ENCODE assay signal across 28 cellular contexts in genomic region chr1:157289424-157290105, GRCh38.
"Had no signal": no experiment of that assay in that cellular context is flagged by ENCODE, and none has a peak within 500 bp of the region (broad histone marks: within the 10 kb centered on the region; RNA-seq: fewer than 3 reads in every experiment).

No MANE protein-coding gene starts in this region.

- H3K4me1 Mint-ChIP-seq: neural crest cell; stimulated activated effector memory CD8-positive, alpha-beta T cell treated with anti-CD3 and anti-CD28 coated beads, Interleukin-12 subunit alpha, Interleukin-12 subunit beta, amount 100 ng/mL, for 72 hours had no signal

- ATAC-seq: gastrocnemius medialis; left lobe of liver; mucosa of descending colon; stimulated activated effector memory CD8-positive, alpha-beta T cell treated with anti-CD3 and anti-CD28 coated beads, Interleukin-12 subunit alpha, Interleukin-12 subunit beta, amount 100 ng/mL, for 72 hours; stimulated activated naive CD8-positive, alpha-beta T cell treated with anti-CD3 and anti-CD28 coated beads, Interleukin-15, Interleukin-2, amounts not matched to agents 100 U/mL and 50 U/mL, for 24 hours had no signal

- H3K36me3 Mint-ChIP-seq: mesothelial cell of epicardium; naive B cell; natural killer cell treated with Interleukin-12 subunit alpha and Interleukin-12 subunit beta and Interleukin-15 and Interleukin-18, amount 100 ng/mL, for 72 hours; stimulated activated effector memory CD8-positive, alpha-beta T cell treated with anti-CD3 and anti-CD28 coated beads, Interleukin-12 subunit alpha, Interleukin-12 subunit beta, amount 100 ng/mL, for 72 hours had no signal

- DNase-seq: cerebellar nuclear complex; effector memory CD4-positive, alpha-beta T cell; foreskin fibroblast; gastrocnemius medialis; kidney; mesenchymal stem cell; mucosa of descending colon; naive B cell; sigmoid colon; stimulated activated CD4-positive, alpha-beta T cell treated with anti-CD3 and anti-CD28 coated beads, Interleukin-2, amount 100 ng/mL, for 24 hours; stimulated activated CD4-positive, alpha-beta T cell treated with anti-CD3 and anti-CD28 coated beads, Interleukin-4, amount 100 ng/mL, for 24 hours; stimulated activated naive CD8-positive, alpha-beta T cell treated with anti-CD3 and anti-CD28 coated beads, Interleukin-15, Interleukin-2, amounts not matched to agents 100 U/mL and 50 U/mL, for 24 hours; substantia nigra; testis; tibial artery; upper lobe of left lung; uterus had no signal

- H3K9me3 ChIP-seq: gastrocnemius medialis, mucosa of descending colon, neutrophil, sigmoid colon, testis, tibial artery, upper lobe of left lung, uterus had no signal

- H3K9me3 Mint-ChIP-seq: dendritic cell treated with granulocyte-macrophage colony-stimulating factor and Interleukin-4, amounts not matched to agents 40 ng/mL and 50 ng/mL, for 4 days; mesothelial cell of epicardium; naive B cell; natural killer cell treated with Interleukin-12 subunit alpha and Interleukin-12 subunit beta and Interleukin-15 and Interleukin-18, amount 100 ng/mL, for 72 hours; neural crest cell; stimulated activated effector memory CD8-positive, alpha-beta T cell treated with anti-CD3 and anti-CD28 coated beads, Interleukin-12 subunit alpha, Interleukin-12 subunit beta, amount 100 ng/mL, for 72 hours had no signal

- H3K27ac Mint-ChIP-seq: dendritic cell treated with granulocyte-macrophage colony-stimulating factor and Interleukin-4, amounts not matched to agents 40 ng/mL and 50 ng/mL, for 4 days; mesothelial cell of epicardium; natural killer cell treated with Interleukin-12 subunit alpha and Interleukin-12 subunit beta and Interleukin-15 and Interleukin-18, amount 100 ng/mL, for 72 hours; progenitor cell of endocrine pancreas; stimulated activated effector memory CD8-positive, alpha-beta T cell treated with anti-CD3 and anti-CD28 coated beads, Interleukin-12 subunit alpha, Interleukin-12 subunit beta, amount 100 ng/mL, for 72 hours had no signal

- H3K4me3 ChIP-seq: gastrocnemius medialis, lung, mucosa of descending colon, sigmoid colon, testis, tibial artery, upper lobe of left lung, uterus had no signal

- H3K79me2 ChIP-seq: parathyroid adenoma had no signal

- H3K4me3 Mint-ChIP-seq: dendritic cell treated with granulocyte-macrophage colony-stimulating factor and Interleukin-4, amounts not matched to agents 40 ng/mL and 50 ng/mL, for 4 days; mesothelial cell of epicardium; naive B cell; natural killer cell treated with Interleukin-12 subunit alpha and Interleukin-12 subunit beta and Interleukin-15 and Interleukin-18, amount 100 ng/mL, for 72 hours; neural crest cell; stimulated activated effector memory CD8-positive, alpha-beta T cell treated with anti-CD3 and anti-CD28 coated beads, Interleukin-12 subunit alpha, Interleukin-12 subunit beta, amount 100 ng/mL, for 72 hours had no signal

- H3K27ac ChIP-seq: gastrocnemius medialis, neutrophil, parathyroid adenoma, sigmoid colon, testis, tibial artery, upper lobe of left lung, uterus had no signal

- H3K9ac ChIP-seq: parathyroid adenoma had no signal

- H3K4me1 ChIP-seq: gastrocnemius medialis, parathyroid adenoma, sigmoid colon, testis, tibial artery, upper lobe of left lung, uterus had no signal

- H3K27me3 ChIP-seq: gastrocnemius medialis, neutrophil, sigmoid colon, testis, tibial artery, upper lobe of left lung, uterus had no signal

- H3K36me3 ChIP-seq: gastrocnemius medialis, neutrophil, sigmoid colon, tibial artery, upper lobe of left lung, uterus had no signal

- H2AFZ ChIP-seq: parathyroid adenoma had no signal

- FAIRE-seq: endometrium, kidney had no signal
